In the genomic region with DNA sequence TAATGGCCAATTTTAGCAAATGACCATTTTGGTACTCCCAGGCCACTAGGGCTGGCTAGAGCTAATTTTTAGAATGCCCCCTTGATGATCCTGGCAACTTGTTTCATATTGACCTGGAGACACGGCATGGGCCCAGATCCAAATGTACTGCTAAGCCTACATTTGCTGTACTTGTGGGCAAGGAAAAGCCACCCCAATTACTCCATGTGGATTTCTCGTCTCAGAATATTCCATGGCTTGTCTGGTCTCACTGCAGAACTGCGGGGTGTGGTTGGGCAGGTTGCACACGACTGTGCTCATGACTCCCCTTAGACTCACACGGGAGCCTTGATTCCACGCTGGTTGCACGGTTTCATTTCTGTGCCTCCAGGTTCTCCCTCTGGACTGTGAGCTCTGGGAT, we compare ENCODE assay signal across 22 cellular contexts.
DNase-seq lines count a peak whose midpoint lies in the region; ATAC-seq and TF ChIP-seq lines count a peak whose summit lies in the region.
"Had no signal": no experiment of that assay in that cellular context is flagged by ENCODE, and none has a peak within 500 bp of the region (broad histone marks: within the 10 kb centered on the region; RNA-seq: fewer than 3 reads in every experiment).

No MANE protein-coding gene starts in this region.

- no peak overlapping the region for H3K4me3 Mint-ChIP-seq in nephron
- H3K4me3 Mint-ChIP-seq: activated CD4-positive, alpha-beta memory T cell treated with anti-CD3 and anti-CD28 coated beads for 36 hours; naive thymus-derived CD4-positive, alpha-beta T cell had no signal

- H3K27ac Mint-ChIP-seq in nephron, result peak overlapping the region in 2 of 3 experiments; percentile 38 to 79
- H3K27ac Mint-ChIP-seq: activated CD4-positive, alpha-beta memory T cell treated with anti-CD3 and anti-CD28 coated beads for 36 hours had no signal

- no peaks in the 10 kb centered on the region for H3K36me3 Mint-ChIP-seq in nephron (ENCODE audit: low read depth)
- H3K36me3 Mint-ChIP-seq: activated CD4-positive, alpha-beta memory T cell treated with anti-CD3 and anti-CD28 coated beads for 36 hours had no signal

- no peaks in the 10 kb centered on the region for H3K9me3 ChIP-seq in HEK293 (ENCODE audit: control insufficient read depth, insufficient read depth, low read depth, low read length)
- H3K9me3 ChIP-seq in transverse colon, result no peaks in the 10 kb centered on the region
- H3K9me3 ChIP-seq: breast epithelium, left ventricle myocardium inferior had no signal

- H3K4me1 Mint-ChIP-seq in nephron, result peaks cover 71% of the 10 kb centered on the region

- CTCF ChIA-PET in HEK293 (lab: Yijun Ruan, JAX), result no interaction called here

- ATAC-seq in left colon (no peak), GM19035 (IDR thresholded peaks at IDR 0.05; ENCODE audit: unreplicated experiment) (no peak)
- ATAC-seq: GM12878; naive thymus-derived CD4-positive, alpha-beta T cell had no signal

- TF ChIP-seq EP300 in transverse colon (IDR thresholded peaks at IDR 0.05; ENCODE audit: low read depth), result no peak

- no peak for TF ChIP-seq POLR2A in transverse colon (IDR thresholded peaks at IDR 0.05)

- peaks cover 32% of the 10 kb centered on the region for H3K27me3 Mint-ChIP-seq in nephron (ENCODE audit: low read depth)

- POLR2A ChIA-PET in HEK293 (lab: Yijun Ruan, JAX), result interaction anchor here (0.6 to 1.6 kb wide), 2 partner anchors 8 to 506 kb away, joined by 3 to 4 read pairs; no protein-coding TSS in a partner anchor

- H3K27ac ChIP-seq in HEK293 (ENCODE audit: extremely low read depth, low read depth, low read length), result peak overlapping the region; percentile 95
- H3K27ac ChIP-seq in VCaP, result peak overlapping the region; percentile 98
- peak overlapping the region in 3 of 4 donors; percentile 49 to 73 (median 59) for H3K27ac ChIP-seq in transverse colon
- H3K27ac ChIP-seq: BLaER1 treated with 17β-estradiol and CSF1 and Interleukin-3, amounts not matched to agents 10 nM and 100 nM; breast epithelium; epithelial cell of prostate; skin epidermis had no signal

- DNase-seq in transverse colon (no peak), middle frontal gyrus (ENCODE audit: extremely low spot score, low spot score) (no peak), left colon (no peak)
- DNase-seq: activated CD4-positive, alpha-beta memory T cell treated with anti-CD3 and anti-CD28 coated beads for 36 hours; activated CD4-positive, alpha-beta T cell treated with anti-CD3 and anti-CD28 coated beads for 1 hour; activated naive CD4-positive, alpha-beta T cell treated with anti-CD3 and anti-CD28 coated beads, Interleukin-2, amount 50 U/mL, for 16 hours; effector CD4-positive, alpha-beta T cell; naive thymus-derived CD4-positive, alpha-beta T cell; NCI-H1048; SHP77 treated with DMSO at 0.1 percent for 48 hours; stimulated activated naive CD4-positive, alpha-beta T cell had no signal

- TF ChIP-seq CTCF in HEK293 (tag by site-specific recombination; IDR thresholded peaks at IDR 0.05) (no peak), VCaP (conservative IDR thresholded peaks at IDR 0.05) (no peak), nephron (IDR thresholded peaks at IDR 0.05; ENCODE audit: unreplicated experiment in 3 of 3) (no peak), transverse colon (IDR thresholded peaks at IDR 0.05) (no peak)

- H3K36me3 ChIP-seq in HEK293 (ENCODE audit: control insufficient read depth in 2 of 2, insufficient read depth in 1 of 2, low read length in 2 of 2) (no peaks in the 10 kb centered on the region), transverse colon (no peaks in the 10 kb centered on the region)
- H3K36me3 ChIP-seq: BLaER1 treated with 17β-estradiol and CSF1 and Interleukin-3, amounts not matched to agents 10 nM and 100 nM; breast epithelium; left ventricle myocardium inferior had no signal

- in situ Hi-C loops in transverse colon (cut with MboI; ENCODE audit: low pct_ligation_motif_present in 1 of 4, low pct_unique_long_range_greater_than_20kb in 1 of 4, low sequenced_read_pairs in 3 of 4), result no loop called here

- H3K4me3 ChIP-seq in HEK293 (ENCODE audit: low read depth, low read length) (no peak overlapping the region), transverse colon (no peak overlapping the region)
- H3K4me3 ChIP-seq: BLaER1 treated with 17β-estradiol and CSF1 and Interleukin-3, amounts not matched to agents 10 nM and 100 nM; GM12878; K562; skin epidermis had no signal

- peaks cover 18% of the 10 kb centered on the region for H3K27me3 ChIP-seq in transverse colon
- H3K27me3 ChIP-seq: breast epithelium had no signal

- peaks cover 3% of the 10 kb centered on the region for H3K9me3 Mint-ChIP-seq in nephron
- H3K9me3 Mint-ChIP-seq: activated CD4-positive, alpha-beta memory T cell treated with anti-CD3 and anti-CD28 coated beads for 36 hours had no signal

- H3K4me1 ChIP-seq in HEK293 (ENCODE audit: control insufficient read depth, insufficient read depth, low read length) (peaks cover 38% of the 10 kb centered on the region), transverse colon (peaks cover 23 to 43% (median 29%) of the 10 kb centered on the region in 4 donors)

- intact Hi-C loops in transverse colon (cut with DNase I; ENCODE audit: low total_unique reads) (no loop called here), left colon (cut with DNase I, micrococcal nuclease) (no loop called here)

- WGBS in transverse colon (ENCODE audit: low coverage in 1 of 2), 2 donors, result 72% methylated on average over 7 of the region's 7 CpGs; no CpG with 5 or more reads in 1 of the 2 donors

TF ChIP-seq in HEK293, 187 proteins besides CTCF, POLR2A, EP300 and RAD21:
- TF ChIP-seq ZNF776 (tag by site-specific recombination; IDR thresholded peaks at IDR 0.05; ENCODE audit: borderline replicate concordance) (no peak), ZNF514 (tag by site-specific recombination; IDR thresholded peaks at IDR 0.05) (no peak), KLF7 (tag by site-specific recombination; IDR thresholded peaks at IDR 0.05; ENCODE audit: borderline replicate concordance) (no peak), ZNF433 (tag by site-specific recombination; IDR thresholded peaks at IDR 0.05; ENCODE audit: low read depth) (no peak), ZNF585B (tag by site-specific recombination; IDR thresholded peaks at IDR 0.05) (no peak), SCRT1 (tag by site-specific recombination; IDR thresholded peaks at IDR 0.05; ENCODE audit: borderline replicate concordance) (no peak), ZNF350 (tag by site-specific recombination; IDR thresholded peaks at IDR 0.05) (no peak), ZNF473 (tag by site-specific recombination; IDR thresholded peaks at IDR 0.05) (no peak), ZFP41 (tag by site-specific recombination; IDR thresholded peaks at IDR 0.05; ENCODE audit: borderline replicate concordance) (no peak)
- TF ChIP-seq, protein P1, sequence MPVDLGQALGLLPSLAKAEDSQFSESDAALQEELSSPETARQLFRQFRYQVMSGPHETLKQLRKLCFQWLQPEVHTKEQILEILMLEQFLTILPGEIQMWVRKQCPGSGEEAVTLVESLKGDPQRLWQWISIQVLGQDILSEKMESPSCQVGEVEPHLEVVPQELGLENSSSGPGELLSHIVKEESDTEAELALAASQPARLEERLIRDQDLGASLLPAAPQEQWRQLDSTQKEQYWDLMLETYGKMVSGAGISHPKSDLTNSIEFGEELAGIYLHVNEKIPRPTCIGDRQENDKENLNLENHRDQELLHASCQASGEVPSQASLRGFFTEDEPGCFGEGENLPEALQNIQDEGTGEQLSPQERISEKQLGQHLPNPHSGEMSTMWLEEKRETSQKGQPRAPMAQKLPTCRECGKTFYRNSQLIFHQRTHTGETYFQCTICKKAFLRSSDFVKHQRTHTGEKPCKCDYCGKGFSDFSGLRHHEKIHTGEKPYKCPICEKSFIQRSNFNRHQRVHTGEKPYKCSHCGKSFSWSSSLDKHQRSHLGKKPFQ (tag by site-specific recombination; IDR thresholded peaks at IDR 0.05), result no peak
